In genomic region chr12:124764451-124764850, GRCh38 we compare ENCODE assay signal across 8 cellular contexts.
DNase-seq lines count a peak whose midpoint lies in the region; ATAC-seq and TF ChIP-seq lines count a peak whose summit lies in the region.

No MANE protein-coding gene starts in this region.

- DNase-seq in AML-193 (lab: John Stamatoyannopoulos, UW) = peak; percentile 33 to 34
- DNase-seq in H9 = no peak
- peak; percentile 51 to 54 for DNase-seq in foreskin keratinocyte
- DNase-seq in stimulated activated CD4-positive, alpha-beta T cell treated with anti-CD3 and anti-CD28 coated beads, Interleukin-15, amount 100 ng/mL, for 24 hours = peak; percentile 58
- DNase-seq in middle frontal gyrus (ENCODE audit: extremely low spot score, low spot score) = no peak

- no peak overlapping the region for H3K56ac ChIP-seq in H9 (ENCODE audit: insufficient read length, low read depth, low read length)

- no CpG with 5 or more reads among the region's 3 CpGs for WGBS in H9 (ENCODE audit: extremely low coverage, insufficient read length, low lambda C conversion rate)

- H3K27ac Mint-ChIP-seq in H9 = no peak overlapping the region; a peak in 1 of 7 replicates

- no peak overlapping the region for H2BK120ac ChIP-seq in H9 (ENCODE audit: low read depth, low read length, poor library complexity, severe bottlenecking)

- no peak overlapping the region for H3K4me2 ChIP-seq in H9 (ENCODE audit: insufficient read depth, insufficient read length, low read length)

- no peak overlapping the region for H3K18ac ChIP-seq in H9 (ENCODE audit: insufficient read length, low read depth, low read length)

- no peak overlapping the region for H2BK15ac ChIP-seq in H9 (ENCODE audit: low read depth, low read length)

- H2BK12ac ChIP-seq in H9 (ENCODE audit: insufficient read length, low read depth, low read length) = no peak overlapping the region

- H3K27me3 Mint-ChIP-seq in H9 (ENCODE audit: low read depth) = peaks cover 3% of the 10 kb centered on the region

- no peak overlapping the region for H2AK5ac ChIP-seq in H9 (ENCODE audit: insufficient read length, low read length)

- H3K4ac ChIP-seq in H9 (ENCODE audit: low read depth, low read length) = no peak overlapping the region

- H3K23me2 ChIP-seq in H9 (ENCODE audit: insufficient read length, low read depth, low read length, poor library complexity, severe bottlenecking) = no peaks in the 10 kb centered on the region

- no peak overlapping the region for H4K5ac ChIP-seq in H9 (ENCODE audit: insufficient read length, low read depth, low read length)

- no peaks in the 10 kb centered on the region for H3K79me2 ChIP-seq in H9 (ENCODE audit: insufficient read depth, low read length)

- peak; percentile 80 for TF ChIP-seq CTCF in H9 (conservative IDR thresholded peaks at IDR 0.05)
- peak; percentile 74 for TF ChIP-seq CTCF in VCaP (conservative IDR thresholded peaks at IDR 0.05)
- peak; percentile 77 for TF ChIP-seq CTCF in foreskin keratinocyte (conservative IDR thresholded peaks at IDR 0.05)

- H2BK5ac ChIP-seq in H9 (ENCODE audit: insufficient read length, low read length) = no peak overlapping the region

- peaks cover 14% of the 10 kb centered on the region for H3K9me3 ChIP-seq in H9 (ENCODE audit: control insufficient read depth, low read depth, low read length)

- H3K23ac ChIP-seq in H9 (ENCODE audit: insufficient read length, low read depth, low read length) = no peak overlapping the region

- H3K27me3 ChIP-seq in H9 (ENCODE audit: insufficient read depth, low read length) (no peaks in the 10 kb centered on the region), foreskin keratinocyte (peaks cover 12% of the 10 kb centered on the region)

- H4K91ac ChIP-seq in H9 (ENCODE audit: insufficient read length, low read depth, low read length) = no peak overlapping the region

- H4K20me1 ChIP-seq in H9 (ENCODE audit: control insufficient read depth, insufficient read depth, insufficient read length) = no peaks in the 10 kb centered on the region

- H3K79me1 ChIP-seq in H9 (ENCODE audit: insufficient read depth, low read depth, low read length, poor library complexity, severe bottlenecking) = no peaks in the 10 kb centered on the region

- H3K14ac ChIP-seq in H9 (ENCODE audit: insufficient read depth, low read length) = no peak overlapping the region

- H3K4me1 ChIP-seq in H9 (ENCODE audit: insufficient read depth, low read length) = no peaks in the 10 kb centered on the region
- no peaks in the 10 kb centered on the region for H3K4me1 ChIP-seq in foreskin keratinocyte

- H3K9ac ChIP-seq in H9 (ENCODE audit: extremely low read depth, insufficient read length, low read length) = no peak overlapping the region

- H4K8ac ChIP-seq in H9 (replicated peaks; ENCODE audit: insufficient read length, low read depth, low read length) = no peak overlapping the region

- no peak overlapping the region for H2AFZ ChIP-seq in H9 (ENCODE audit: low read length)

- H3K4me1 Mint-ChIP-seq in H9 = peaks cover 3 to 17% of the 10 kb centered on the region in 2 experiments

- no peak overlapping the region for H3T11ph ChIP-seq in H9 (ENCODE audit: low read length)

- peaks cover 20 to 25% of the 10 kb centered on the region in 2 experiments for H3K9me3 Mint-ChIP-seq in H9

- peaks cover 10 to 17% (median 12%) of the 10 kb centered on the region in 3 experiments; a peak in 6 of 7 replicates for H3K36me3 Mint-ChIP-seq in H9 (ENCODE audit: insufficient read depth in 1 of 3, low read depth in 3 of 3)

- H3K27ac ChIP-seq in H9 (ENCODE audit: insufficient read length, low read depth, low read length) (no peak overlapping the region), VCaP (no peak overlapping the region), foreskin keratinocyte (no peak overlapping the region)

- no peak overlapping the region for H3K4me3 Mint-ChIP-seq in H9

- no peak overlapping the region for H2BK20ac ChIP-seq in H9 (ENCODE audit: low read depth, low read length, poor library complexity, severe bottlenecking)

- ATAC-seq in foreskin keratinocyte (no peak), GM21737 (IDR thresholded peaks at IDR 0.05; ENCODE audit: unreplicated experiment) (no peak), GM19463 (IDR thresholded peaks at IDR 0.05; ENCODE audit: unreplicated experiment) (no peak)

Comparison
In these comparisons a context has a peak if more than half of its experiments do, and no peak if none do; other contexts are left out.
1. DNase-seq: peak in AML-193 (2 of 2), foreskin keratinocyte (2 of 2) and stimulated activated CD4-positive, alpha-beta T cell treated with anti-CD3 and anti-CD28 coated beads, Interleukin-15, amount 100 ng/mL, for 24 hours (single experiment); none in H9 (single experiment) and middle frontal gyrus (single experiment).
2. Peak in every context shown above with its lines, with median percentiles within 50 percentile points of each other: CTCF ChIP-seq.